ENCODE assay signal across 8 cellular contexts in genomic region chr1:156021087-156021416, GRCh38. TPM values are rescaled to one million over a fixed set of nuclear protein-coding genes. Genes with fewer than 3 reads are reported as not detected.
DNase-seq lines count a peak whose midpoint lies in the region; ATAC-seq and TF ChIP-seq lines count a peak whose summit lies in the region.

No MANE protein-coding gene starts in this region.

- H3K4me1 ChIP-seq in BLaER1: peaks cover 32% of the 10 kb centered on the region
- peaks cover 7% of the 10 kb centered on the region; the same call in 1 of the 2 replicates for H3K4me1 ChIP-seq in MM.1S (ENCODE audit: low read length)
- H3K4me1 ChIP-seq in duodenal mucosa (ENCODE audit: control insufficient read depth in 1 of 2, insufficient read depth in 2 of 2, low read length in 2 of 2): peaks cover 11 to 25% of the 10 kb centered on the region in 2 donors

- H3F3A ChIP-seq in MM.1S (ENCODE audit: insufficient read depth, low read length) (peaks cover 9% of the 10 kb centered on the region; the same call in 1 of the 2 replicates), neural cell (ENCODE audit: insufficient read depth, low read length, poor library complexity, severe bottlenecking) (no peaks in the 10 kb centered on the region)

- peak overlapping the region; percentile 82 for H3K4me3 ChIP-seq in BLaER1
- H3K4me3 ChIP-seq in MM.1S (ENCODE audit: low read length): peak overlapping the region; percentile 80
- H3K4me3 ChIP-seq in duodenal mucosa (ENCODE audit: low read depth in 1 of 2, low read length in 2 of 2): peak overlapping the region; percentile 84 to 90
- peak overlapping the region; percentile 93 for H3K4me3 ChIP-seq in neural cell (ENCODE audit: low read length)

- H4K20me1 ChIP-seq in BLaER1: 0 out of 2 replicates have a peak, but pooled peaks cover 6% of the 10 kb centered on the region
- no peaks in the 10 kb centered on the region for H4K20me1 ChIP-seq in MM.1S (ENCODE audit: insufficient read depth, low read length)
- H4K20me1 ChIP-seq in neural cell (ENCODE audit: insufficient read depth): no peaks in the 10 kb centered on the region

- no peaks in the 10 kb centered on the region for H3K9me2 ChIP-seq in MM.1S (replicated peaks; ENCODE audit: insufficient read depth, low read length)
- H3K9me2 ChIP-seq in neural cell (ENCODE audit: insufficient read depth, low read length): no peaks in the 10 kb centered on the region

- ATAC-seq in HG03469 (IDR thresholded peaks at IDR 0.05; ENCODE audit: unreplicated experiment) (no peak), HG03108 (IDR thresholded peaks at IDR 0.05; ENCODE audit: unreplicated experiment) (no peak)

- peak overlapping the region; percentile 90 for H3K4me2 ChIP-seq in BLaER1
- H3K4me2 ChIP-seq in MM.1S (ENCODE audit: low read depth, low read length): peak overlapping the region; percentile 78
- H3K4me2 ChIP-seq in neural cell (ENCODE audit: low read length): peak overlapping the region; percentile 68

- peak overlapping the region; percentile 86; the same call in 1 of the 2 replicates for H3K9ac ChIP-seq in BLaER1
- H3K9ac ChIP-seq in MM.1S (ENCODE audit: low read length): peak overlapping the region; percentile 8; the same call in 1 of the 2 replicates
- peak overlapping the region; percentile 63 to 76 for H3K9ac ChIP-seq in duodenal mucosa (ENCODE audit: low read depth in 1 of 2, low read length in 2 of 2)
- peak overlapping the region; percentile 89 for H3K9ac ChIP-seq in neural cell (ENCODE audit: low read length)

- H3K9me3 ChIP-seq in BLaER1: no peaks in the 10 kb centered on the region
- no peaks in the 10 kb centered on the region for H3K9me3 ChIP-seq in MM.1S (replicated peaks; ENCODE audit: insufficient read depth, low read length)
- no peaks in the 10 kb centered on the region for H3K9me3 ChIP-seq in duodenal mucosa (ENCODE audit: control insufficient read depth in 1 of 2, low read length in 2 of 2)
- H3K9me3 ChIP-seq in neural cell (ENCODE audit: low read length): no peaks in the 10 kb centered on the region

- TF ChIP-seq EP300 in neural cell (conservative IDR thresholded peaks at IDR 0.05; ENCODE audit: poor library complexity, severe bottlenecking): no peak

- TF ChIP-seq RAD21 in neural cell (conservative IDR thresholded peaks at IDR 0.05): no peak

- no peak overlapping the region; the same call in 1 of the 2 replicates for H3K27ac ChIP-seq in BLaER1
- no peak overlapping the region for H3K27ac ChIP-seq in MM.1S (ENCODE audit: low read length)
- no peak overlapping the region for H3K27ac ChIP-seq in duodenal mucosa (ENCODE audit: low read depth, low read length)
- peak overlapping the region; percentile 82 for H3K27ac ChIP-seq in neural cell (ENCODE audit: low read length)

- H2AFZ ChIP-seq in MM.1S (ENCODE audit: low read length) (peak overlapping the region; percentile 76), neural cell (ENCODE audit: low read depth, low read length) (peak overlapping the region; percentile 96)

- H3K79me2 ChIP-seq in MM.1S (ENCODE audit: low read length) (peaks cover 45% of the 10 kb centered on the region), neural cell (replicated peaks; ENCODE audit: insufficient read depth, low read length) (peaks cover 21% of the 10 kb centered on the region)

- H3K27me3 ChIP-seq in BLaER1 (no peaks in the 10 kb centered on the region), MM.1S (replicated peaks; ENCODE audit: insufficient read depth, low read length) (no peaks in the 10 kb centered on the region), duodenal mucosa (ENCODE audit: control insufficient read depth in 1 of 2, insufficient read depth in 2 of 2, low read length in 2 of 2) (no peaks in the 10 kb centered on the region), neural cell (ENCODE audit: insufficient read depth, low read depth, low read length) (no peaks in the 10 kb centered on the region)

- TF ChIP-seq CTCF in MM.1S (IDR thresholded peaks at IDR 0.05; ENCODE audit: low read length) (no peak), neural cell (IDR thresholded peaks at IDR 0.05; ENCODE audit: poor library complexity, severe bottlenecking) (no peak)

- H3K36me3 ChIP-seq in BLaER1: peaks cover 36% of the 10 kb centered on the region
- peaks cover 8% of the 10 kb centered on the region; the same call in 1 of the 2 replicates for H3K36me3 ChIP-seq in MM.1S (replicated peaks; ENCODE audit: insufficient read depth, low read length)
- peaks cover 6 to 14% of the 10 kb centered on the region in 2 donors for H3K36me3 ChIP-seq in duodenal mucosa (ENCODE audit: control insufficient read depth in 1 of 2, insufficient read depth in 2 of 2, low read length in 2 of 2)
- no peaks in the 10 kb centered on the region for H3K36me3 ChIP-seq in neural cell (ENCODE audit: insufficient read depth, low read length)

- DNase-seq in MM.1S: no peak
- no peak for DNase-seq in medulla oblongata (ENCODE audit: extremely low spot score)
- no peak for DNase-seq in hypothalamus (lab: John Stamatoyannopoulos, UW)

TF ChIP-seq in neural cell, 6 proteins besides CTCF, POLR2A, EP300 and RAD21:
- TF ChIP-seq EZH2 (IDR thresholded peaks at IDR 0.05; ENCODE audit: borderline replicate concordance, insufficient read depth, low read length, poor library complexity, severe bottlenecking) (no peak), POLR2AphosphoS5 (IDR thresholded peaks at IDR 0.05) (peak; percentile 2), MXI1 (conservative IDR thresholded peaks at IDR 0.05; ENCODE audit: poor library complexity, severe bottlenecking) (no peak), REST (IDR thresholded peaks at IDR 0.05; ENCODE audit: borderline replicate concordance) (no peak), TAF1 (IDR thresholded peaks at IDR 0.05; ENCODE audit: low read depth) (peak; percentile 49)
TF ChIP-seq in neural cell: peak in this region for 2.

RNA-seq across cellular contexts. Expression of gene SSR2, which starts 0.3 kb away (rescaled TPM):
- polyA plus RNA-seq in neural cell: 440 and 473 TPM in 2 replicates
- 192 and 213 TPM in 2 replicates for polyA minus RNA-seq in neural cell

RNA-seq across cellular contexts. Expression of gene UBQLN4, which starts 32.5 kb away (rescaled TPM):
- 34.9 and 39.3 TPM in 2 replicates for polyA plus RNA-seq in neural cell
- 47.5 and 51.2 TPM in 2 replicates for polyA minus RNA-seq in neural cell

RNA-seq across cellular contexts. Expression of gene LAMTOR2, which starts 33.5 kb away (rescaled TPM):
- 81.3 and 82.6 TPM in 2 replicates for polyA plus RNA-seq in neural cell
- 24.6 and 39.8 TPM in 2 replicates for polyA minus RNA-seq in neural cell

RNA-seq across cellular contexts. Expression of gene RAB25, which starts 39.9 kb away (rescaled TPM):
- polyA plus RNA-seq in neural cell: 1.3 TPM in 1 of 2 replicates, not detected in the other
- not detected in 2 replicates for polyA minus RNA-seq in neural cell

RNA-seq across cellular contexts. Expression of gene ARHGEF2, which starts 42.7 kb away (rescaled TPM):
- polyA plus RNA-seq in neural cell: 45.1 and 59.6 TPM in 2 replicates
- 92.6 and 98.1 TPM in 2 replicates for polyA minus RNA-seq in neural cell

Comparison
In these comparisons a context has a peak if more than half of its experiments do, and no peak if none do; other contexts are left out.
1. H3K9ac ChIP-seq: peak in every context shown above with its lines; median percentile 89 in neural cell; 86 in BLaER1; 70 in duodenal mucosa; 8 in MM.1S.